12 cellular contexts compared by ENCODE assay signal in genomic region chr1:61337037-61337436, GRCh38.
A peak's percentile ranks its signal among the peaks of the same experiment; 100 is the strongest.
DNase-seq lines count a peak whose midpoint lies in the region; ATAC-seq and TF ChIP-seq lines count a peak whose summit lies in the region.
"Had no signal": no experiment of that assay in that cellular context is flagged by ENCODE, and none has a peak within 500 bp of the region (broad histone marks: within the 10 kb centered on the region; RNA-seq: fewer than 3 reads in every experiment).

No MANE protein-coding gene starts in this region.

- peaks cover 2% of the 10 kb centered on the region for H3K4me1 Mint-ChIP-seq in activated naive CD4-positive, alpha-beta T cell treated with anti-CD3 and anti-CD28 coated beads, Interleukin-2, amount 10 ng/mL, durations not matched to agents 7 days and 5 days

- H3K4me3 Mint-ChIP-seq in activated naive CD4-positive, alpha-beta T cell treated with anti-CD3 and anti-CD28 coated beads, Interleukin-2, amount 10 ng/mL, durations not matched to agents 7 days and 5 days: no peak overlapping the region
- H3K4me3 Mint-ChIP-seq: activated CD8-positive, alpha-beta T cell treated with anti-CD3 and anti-CD28 coated beads for 36 hours had no signal

- H3K27ac ChIP-seq in caudate nucleus (ENCODE audit: low read depth, low read length) (peak overlapping the region; percentile 81), tibial artery (peak overlapping the region; percentile 67 to 80)

- H3K9me3 ChIP-seq in tibial artery: no peaks in the 10 kb centered on the region
- H3K9me3 ChIP-seq: SJSA1 had no signal

- H3K9me3 Mint-ChIP-seq in activated naive CD4-positive, alpha-beta T cell treated with anti-CD3 and anti-CD28 coated beads, Interleukin-2, amount 10 ng/mL, durations not matched to agents 7 days and 5 days: no peaks in the 10 kb centered on the region
- H3K9me3 Mint-ChIP-seq: activated CD8-positive, alpha-beta T cell treated with anti-CD3 and anti-CD28 coated beads for 36 hours had no signal

- no peak for ATAC-seq in HG02588 (IDR thresholded peaks at IDR 0.05; ENCODE audit: unreplicated experiment)
- ATAC-seq in esophagus mucosa: no peak
- ATAC-seq: activated CD8-positive, alpha-beta T cell treated with anti-CD3 and anti-CD28 coated beads for 36 hours had no signal

- CTCF ChIA-PET in activated naive CD4-positive, alpha-beta T cell treated with anti-CD3 and anti-CD28 coated beads, Interleukin-2, amount 10 ng/mL, durations not matched to agents 7 days and 5 days (lab: Charles Lee): interaction anchor here (0.9 kb wide), 1 partner anchor 359 kb away, joined by 3 read pairs; no protein-coding TSS in a partner anchor

- no peaks in the 10 kb centered on the region for H3K36me3 Mint-ChIP-seq in activated naive CD4-positive, alpha-beta T cell treated with anti-CD3 and anti-CD28 coated beads, Interleukin-2, amount 10 ng/mL, durations not matched to agents 7 days and 5 days

- intact Hi-C loops in tibial artery (cut with DNase I; ENCODE audit: low total_unique reads): loop anchor here (5.0 to 10.0 kb wide), 2 partner anchors 252 to 285 kb away; partner anchors contain the start of gene NFIA

- peaks cover 0 to 8% (median 0%) of the 10 kb centered on the region in 3 donors for H3K36me3 ChIP-seq in tibial artery
- H3K36me3 ChIP-seq: SJSA1 had no signal

- peak; percentile 7 to 12 for TF ChIP-seq CTCF in tibial artery (IDR thresholded peaks at IDR 0.05)

- no peak overlapping the region for H3K4me3 ChIP-seq in tibial artery
- H3K4me3 ChIP-seq: SJSA1 had no signal

- peaks cover 0 to 58% (median 26%) of the 10 kb centered on the region in 4 donors for H3K4me1 ChIP-seq in tibial artery

- DNase-seq in NCI-H748 (lab: John Stamatoyannopoulos, UW; ENCODE audit: unreplicated experiment) (peak; percentile 27), NCI-H748 treated with DMSO at 0.1 percent for 48 hours (lab: John Stamatoyannopoulos, UW) (no peak), caudate nucleus (lab: John Stamatoyannopoulos, UW) (no peak), lung microvascular endothelial cell (ENCODE audit: low read depth in 2 of 2) (peak; percentile 44), tibial artery (no peak)
- no peak for DNase-seq in activated naive CD4-positive, alpha-beta T cell treated with anti-CD3 and anti-CD28 coated beads, Interleukin-2, amount 10 ng/mL, durations not matched to agents 7 days and 5 days
- DNase-seq: activated CD8-positive, alpha-beta T cell treated with anti-CD3 and anti-CD28 coated beads for 36 hours; AML-193; MM.1S had no signal

- H3K27me3 Mint-ChIP-seq in activated naive CD4-positive, alpha-beta T cell treated with anti-CD3 and anti-CD28 coated beads, Interleukin-2, amount 10 ng/mL, durations not matched to agents 7 days and 5 days: no peaks in the 10 kb centered on the region
- H3K27me3 Mint-ChIP-seq: activated CD8-positive, alpha-beta T cell treated with anti-CD3 and anti-CD28 coated beads for 36 hours had no signal

- H3K27me3 ChIP-seq in tibial artery: no peaks in the 10 kb centered on the region
- H3K27me3 ChIP-seq: SJSA1 had no signal

- H3K27ac Mint-ChIP-seq in activated naive CD4-positive, alpha-beta T cell treated with anti-CD3 and anti-CD28 coated beads, Interleukin-2, amount 10 ng/mL, durations not matched to agents 7 days and 5 days: no peak overlapping the region
- H3K27ac Mint-ChIP-seq: activated CD8-positive, alpha-beta T cell treated with anti-CD3 and anti-CD28 coated beads for 36 hours had no signal

Comparison
In these comparisons a context has a peak if more than half of its experiments do, and no peak if none do; other contexts are left out.
1. DNase-seq: peak in NCI-H748 (single experiment) and lung microvascular endothelial cell (2 of 2); none in NCI-H748 treated with DMSO at 0.1 percent for 48 hours (single experiment), caudate nucleus (0 of 61), tibial artery (0 of 2) and activated naive CD4-positive, alpha-beta T cell treated with anti-CD3 and anti-CD28 coated beads, Interleukin-2, amount 10 ng/mL, durations not matched to agents 7 days and 5 days (single experiment).